In genomic region chr22:47154621-47155081, GRCh38 we compare ENCODE assay signal across 8 cellular contexts.
DNase-seq lines count a peak whose midpoint lies in the region; TF ChIP-seq lines count a peak whose summit lies in the region.

No MANE protein-coding gene starts in this region.

- H4K20me1 ChIP-seq in mammary epithelial cell (ENCODE audit: insufficient read depth, low read length), result no peaks in the 10 kb centered on the region

- no peaks in the 10 kb centered on the region for H3K79me2 ChIP-seq in mammary epithelial cell (ENCODE audit: insufficient read depth, low read length)

- no peaks in the 10 kb centered on the region for H3K36me3 ChIP-seq in mammary epithelial cell (ENCODE audit: insufficient read depth, low read length)
- no peaks in the 10 kb centered on the region for H3K36me3 ChIP-seq in testis (ENCODE audit: low read depth, missing control alignments)

- H3K27ac ChIP-seq in mammary epithelial cell (ENCODE audit: insufficient read depth, low read depth, low read length) (no peak overlapping the region), testis (peak overlapping the region in 1 of 2 donors; percentile 21)

- H3K4me2 ChIP-seq in mammary epithelial cell (ENCODE audit: insufficient read depth, low read depth, low read length), result peak overlapping the region; percentile 73

- 0% methylated on average over 8 of the region's 19 CpGs for WGBS in mammary epithelial cell (ENCODE audit: low coverage, missing lambda C conversion rate)
- WGBS in testis, 2 donors, result 18 to 76% methylated on average over 13 to 19 of the region's 19 CpGs

- H3K9me3 ChIP-seq in mammary epithelial cell (replicated peaks; ENCODE audit: insufficient read depth, low read length) (no peaks in the 10 kb centered on the region), testis (no peaks in the 10 kb centered on the region)

- no TSS peak for BruUV-seq in mammary epithelial cell (replicated peaks; lab: Mats Ljungman, UMichigan)

- intact Hi-C loops in mammary epithelial cell (cut with micrococcal nuclease), result loop anchor here (1.0 to 5.0 kb wide), 2 partner anchors 25 to 307 kb away; no protein-coding TSS in a partner anchor
- intact Hi-C loops in testis (cut with DNase I; ENCODE audit: low total_unique reads), result no loop called here

- dilution Hi-C loops in mammary epithelial cell (cut with HindIII; ENCODE audit: low sequenced_read_pairs), result loop anchor here (5.0 kb wide), 1 partner anchor 42 kb away; no protein-coding TSS in a partner anchor

- peak in 1 of 2 donors; percentile 18 for TF ChIP-seq CTCF in mammary epithelial cell (conservative IDR thresholded peaks at IDR 0.05 in 1 of 2, IDR thresholded peaks at IDR 0.05 in 1 of 2; ENCODE audit: extremely low read depth in 1 of 2, insufficient read depth in 1 of 2, low read depth in 1 of 2, low read length in 2 of 2)
- peak in 1 of 3 experiments; percentile 21 for TF ChIP-seq CTCF in testis (IDR thresholded peaks at IDR 0.05)

- in situ Hi-C loops in mammary epithelial cell (cut with MboI; ENCODE audit: low sequenced_read_pairs in 2 of 2), result no loop called here

- H3K4me1 ChIP-seq in mammary epithelial cell (ENCODE audit: insufficient read depth, low read length) (peaks cover 14% of the 10 kb centered on the region), testis (peaks cover 4% of the 10 kb centered on the region)

- no peak overlapping the region for H3K9ac ChIP-seq in mammary epithelial cell (ENCODE audit: insufficient read depth, low read length)

- H3K27me3 ChIP-seq in mammary epithelial cell (ENCODE audit: insufficient read depth, low read length) (no peaks in the 10 kb centered on the region), testis (no peaks in the 10 kb centered on the region)

- H2AFZ ChIP-seq in mammary epithelial cell (ENCODE audit: low read depth, low read length), result peak overlapping the region; percentile 74

- CTCF ChIA-PET in mammary epithelial cell (lab: Charles Lee; ENCODE audit: low non-redundant PET), result no interaction called here

- no peak for TF ChIP-seq POLR2A in testis (IDR thresholded peaks at IDR 0.05)

- H3K4me3 ChIP-seq in mammary epithelial cell (replicated peaks in 1 of 3; ENCODE audit: insufficient read depth in 1 of 3, low read depth in 2 of 3, low read length in 3 of 3) (peak overlapping the region in 2 of 3 experiments; percentile 6 to 20), testis (no peak overlapping the region)

- DNase-seq in HS-27A (ENCODE audit: low read depth) (peak; percentile 1), mammary epithelial cell (peak; percentile 67), iris pigment epithelial cell (ENCODE audit: low read depth) (peak; percentile 31), testis (peak; percentile 86), DMS114 treated with DMSO at 0.1 percent for 48 hours (lab: John Stamatoyannopoulos, UW; ENCODE audit: unreplicated experiment) (no peak), NCI-H1417 (lab: John Stamatoyannopoulos, UW) (no peak), SW 1271 (lab: John Stamatoyannopoulos, UW) (no peak)
- no peak for DNase-seq in activated T-cell treated with anti-CD3 and anti-CD28 coated beads, Interleukin-2, amount 50 U/mL, for 48 hours

Comparison
In these comparisons a context has a peak if more than half of its experiments do, and no peak if none do; other contexts are left out.
1. DNase-seq: peak in HS-27A (single experiment), mammary epithelial cell (single experiment), iris pigment epithelial cell (single experiment) and testis (single experiment); none in activated T-cell treated with anti-CD3 and anti-CD28 coated beads, Interleukin-2, amount 50 U/mL, for 48 hours (0 of 2), DMS114 treated with DMSO at 0.1 percent for 48 hours (single experiment), NCI-H1417 (0 of 3) and SW 1271 (0 of 2).
2. H3K4me3 ChIP-seq: peak in mammary epithelial cell (2 of 3); none in testis (0 of 2).